ENCODE assay signal across 14 cellular contexts in the genomic region with DNA sequence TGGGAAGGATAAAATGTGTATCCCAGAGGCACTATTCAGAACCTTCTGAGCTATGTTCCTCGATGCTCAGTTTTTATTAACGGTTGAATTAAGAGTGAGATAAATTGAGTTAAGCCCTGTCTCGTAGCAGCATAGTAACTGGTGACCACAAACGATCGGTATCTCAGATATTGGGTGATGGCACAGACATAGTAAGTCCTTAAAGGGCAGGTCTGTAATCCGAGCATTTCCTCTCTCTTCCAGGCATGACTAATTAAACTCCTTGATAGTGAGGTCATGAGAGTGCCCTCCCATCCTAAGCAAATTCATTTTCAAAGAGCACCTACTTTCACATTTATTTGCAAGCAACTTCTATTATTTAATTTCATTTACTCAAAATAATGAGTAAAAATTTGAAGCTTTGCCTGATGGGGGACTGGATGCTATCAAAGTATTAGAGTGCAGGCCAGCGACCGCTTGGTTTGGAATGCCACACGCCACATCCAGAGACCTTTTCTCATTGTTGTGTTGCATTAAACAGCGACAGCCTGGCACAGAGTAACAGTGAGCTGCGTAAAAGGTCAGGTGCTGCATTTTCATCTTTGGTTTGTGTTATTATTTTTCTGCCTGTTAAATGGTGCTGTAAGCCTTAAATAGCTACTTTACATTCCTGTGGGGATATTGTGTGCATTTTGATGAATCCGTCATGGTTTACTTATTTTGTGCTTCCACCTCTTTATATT.
A peak's percentile ranks its signal among the peaks of the same experiment; 100 is the strongest.
DNase-seq lines count a peak whose midpoint lies in the region; ATAC-seq, FAIRE-seq and TF ChIP-seq lines count a peak whose summit lies in the region.
"Had no signal": no experiment of that assay in that cellular context is flagged by ENCODE, and none has a peak within 500 bp of the region (broad histone marks: within the 10 kb centered on the region; RNA-seq: fewer than 3 reads in every experiment).

No MANE protein-coding gene starts in this region.

- no peak for FAIRE-seq in kidney (lab: Jason Lieb, UNC)
- FAIRE-seq: GM12892 had no signal

- H3K27ac ChIP-seq in heart left ventricle, result peak overlapping the region in 2 of 12 donors; percentile 4 to 13
- H3K27ac ChIP-seq in RWPE2 (ENCODE audit: poor library complexity, severe bottlenecking), result peak overlapping the region; percentile 24
- H3K27ac ChIP-seq in kidney (ENCODE audit: low read depth in 2 of 2, low read length in 2 of 2), result no peak overlapping the region
- H3K27ac ChIP-seq: upper lobe of left lung had no signal

- WGBS in heart left ventricle, 4 donors, result 47 to 62% (median 53%) methylated on average over 12 of the region's 12 CpGs

- DNase-seq in heart left ventricle (no peak), cardiac septum (ENCODE audit: low spot score) (no peak), RWPE2 (ENCODE audit: low spot score) (no peak), hepatic stellate cell (ENCODE audit: low spot score) (peak; percentile 2), kidney (no peak), C1 segment of cervical spinal cord (lab: John Stamatoyannopoulos, UW) (no peak)
- no peak for DNase-seq in activated CD4-positive, alpha-beta T cell treated with anti-CD3 and anti-CD28 coated beads, Interleukin-2, amount 50 U/mL, for 48 hours
- DNase-seq: activated CD4-positive, alpha-beta memory T cell treated with anti-CD3 and anti-CD28 coated beads, Interleukin-2, amount 10 ng/mL, durations not matched to agents 7 days and 5 days; activated gamma-delta T cell treated with Interleukin-2 at 50 U/mL for 16 hours; left colon; NCI-H1105 treated with DMSO at 0.1 percent for 48 hours; upper lobe of left lung had no signal

- TF ChIP-seq POLR2A in heart left ventricle (IDR thresholded peaks at IDR 0.05), result no peak

- no peak for TF ChIP-seq CTCF in heart left ventricle (IDR thresholded peaks at IDR 0.05)
- TF ChIP-seq CTCF in RWPE2 (IDR thresholded peaks at IDR 0.05; ENCODE audit: poor library complexity, severe bottlenecking), result no peak
- no peak for TF ChIP-seq CTCF in kidney (IDR thresholded peaks at IDR 0.05; ENCODE audit: borderline replicate concordance, extremely low read depth, insufficient read depth)

- no peaks in the 10 kb centered on the region for H3K27me3 ChIP-seq in heart left ventricle
- no peaks in the 10 kb centered on the region for H3K27me3 ChIP-seq in RWPE2 (ENCODE audit: insufficient read depth, poor library complexity, severe bottlenecking)
- H3K27me3 ChIP-seq: upper lobe of left lung had no signal

- intact Hi-C loops in heart left ventricle (cut with DNase I) (no loop called here), cardiac septum (cut with DNase I) (no loop called here), kidney (cut with DNase I) (no loop called here)

- no peak overlapping the region for H3K9ac ChIP-seq in kidney (ENCODE audit: low read length in 2 of 2)

- H3K9me3 ChIP-seq in heart left ventricle (no peaks in the 10 kb centered on the region), RWPE2 (ENCODE audit: severe bottlenecking) (no peaks in the 10 kb centered on the region), kidney (ENCODE audit: control insufficient read depth in 1 of 2, low read length in 2 of 2) (no peaks in the 10 kb centered on the region)
- H3K9me3 ChIP-seq: upper lobe of left lung had no signal

- H3K4me1 ChIP-seq in heart left ventricle (peaks cover 0 to 13% (median 0%) of the 10 kb centered on the region in 12 donors), RWPE2 (ENCODE audit: insufficient read depth, poor library complexity, severe bottlenecking) (peaks cover 7% of the 10 kb centered on the region), kidney (ENCODE audit: control insufficient read depth in 1 of 2, insufficient read depth in 1 of 2, low read depth in 1 of 2, low read length in 2 of 2) (no peaks in the 10 kb centered on the region)
- H3K4me1 ChIP-seq: upper lobe of left lung had no signal

- ATAC-seq in heart left ventricle (peak; percentile 39 to 81 (median 66)), RWPE2 (ENCODE audit: low read depth) (peak; percentile 100), HG02885 (IDR thresholded peaks at IDR 0.05; ENCODE audit: poor library complexity, unreplicated experiment) (no peak)
- ATAC-seq: left colon had no signal

- H3K4me3 ChIP-seq in heart left ventricle (no peak overlapping the region), RWPE2 (ENCODE audit: severe bottlenecking) (no peak overlapping the region), kidney (ENCODE audit: low read length in 2 of 2) (no peak overlapping the region)
- H3K4me3 ChIP-seq: upper lobe of left lung had no signal

- H3K36me3 ChIP-seq in heart left ventricle, result no peaks in the 10 kb centered on the region
- H3K36me3 ChIP-seq in RWPE2 (ENCODE audit: low read depth), result no peaks in the 10 kb centered on the region
- H3K36me3 ChIP-seq in kidney (ENCODE audit: control insufficient read depth in 1 of 2, insufficient read depth in 2 of 2, low read length in 2 of 2), result no peaks in the 10 kb centered on the region
- H3K36me3 ChIP-seq: upper lobe of left lung had no signal
